Comparison of ENCODE assay signal across 1 cellular context in the genomic region with DNA sequence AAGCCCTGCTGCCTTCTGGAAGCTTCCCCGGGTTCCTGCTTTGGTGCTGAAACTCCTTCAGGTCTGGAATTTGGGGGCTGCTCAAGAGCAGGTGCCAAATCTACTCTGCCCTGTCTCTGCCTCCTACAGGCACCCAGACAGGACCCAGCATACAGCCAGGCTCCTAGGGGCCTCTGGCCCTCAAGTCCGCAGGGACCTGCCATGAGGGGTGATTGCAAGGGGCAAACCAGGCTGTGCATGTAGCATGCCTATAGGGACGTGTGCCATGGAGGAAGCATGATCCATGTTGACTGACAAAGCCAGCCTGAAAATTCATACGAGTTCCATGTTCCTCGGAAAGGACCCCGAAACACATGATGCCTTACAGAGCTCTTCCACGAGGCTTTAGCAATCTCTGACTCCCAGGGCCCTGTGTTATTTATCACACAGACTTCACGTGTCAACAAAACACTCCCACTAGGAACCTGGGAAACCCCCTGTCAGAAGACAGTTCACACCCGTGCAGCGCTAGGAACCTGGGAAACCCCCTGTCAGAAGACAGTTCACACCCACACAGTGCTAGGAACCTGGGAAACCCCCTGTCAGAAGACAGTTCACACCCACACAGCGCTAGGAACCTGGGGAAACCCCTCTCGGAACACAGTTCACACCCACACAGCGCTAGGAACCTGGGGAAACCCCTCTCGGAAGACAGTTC.
TF ChIP-seq lines count a peak whose summit lies in the region.

No MANE protein-coding gene starts in this region.

TF ChIP-seq in HepG2, 621 proteins besides CTCF, POLR2A, EP300 and RAD21 (continued from another document):
- TF ChIP-seq, protein P1, sequence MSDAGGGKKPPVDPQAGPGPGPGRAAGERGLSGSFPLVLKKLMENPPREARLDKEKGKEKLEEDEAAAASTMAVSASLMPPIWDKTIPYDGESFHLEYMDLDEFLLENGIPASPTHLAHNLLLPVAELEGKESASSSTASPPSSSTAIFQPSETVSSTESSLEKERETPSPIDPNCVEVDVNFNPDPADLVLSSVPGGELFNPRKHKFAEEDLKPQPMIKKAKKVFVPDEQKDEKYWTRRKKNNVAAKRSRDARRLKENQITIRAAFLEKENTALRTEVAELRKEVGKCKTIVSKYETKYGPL (CRISPR knock-in tag; IDR thresholded peaks at IDR 0.05) = no peak
- TF ChIP-seq JDP2 (CRISPR knock-in tag; IDR thresholded peaks at IDR 0.05; ENCODE audit: borderline replicate concordance) (no peak), AHR (CRISPR knock-in tag; IDR thresholded peaks at IDR 0.05) (no peak)
- TF ChIP-seq, protein P2, sequence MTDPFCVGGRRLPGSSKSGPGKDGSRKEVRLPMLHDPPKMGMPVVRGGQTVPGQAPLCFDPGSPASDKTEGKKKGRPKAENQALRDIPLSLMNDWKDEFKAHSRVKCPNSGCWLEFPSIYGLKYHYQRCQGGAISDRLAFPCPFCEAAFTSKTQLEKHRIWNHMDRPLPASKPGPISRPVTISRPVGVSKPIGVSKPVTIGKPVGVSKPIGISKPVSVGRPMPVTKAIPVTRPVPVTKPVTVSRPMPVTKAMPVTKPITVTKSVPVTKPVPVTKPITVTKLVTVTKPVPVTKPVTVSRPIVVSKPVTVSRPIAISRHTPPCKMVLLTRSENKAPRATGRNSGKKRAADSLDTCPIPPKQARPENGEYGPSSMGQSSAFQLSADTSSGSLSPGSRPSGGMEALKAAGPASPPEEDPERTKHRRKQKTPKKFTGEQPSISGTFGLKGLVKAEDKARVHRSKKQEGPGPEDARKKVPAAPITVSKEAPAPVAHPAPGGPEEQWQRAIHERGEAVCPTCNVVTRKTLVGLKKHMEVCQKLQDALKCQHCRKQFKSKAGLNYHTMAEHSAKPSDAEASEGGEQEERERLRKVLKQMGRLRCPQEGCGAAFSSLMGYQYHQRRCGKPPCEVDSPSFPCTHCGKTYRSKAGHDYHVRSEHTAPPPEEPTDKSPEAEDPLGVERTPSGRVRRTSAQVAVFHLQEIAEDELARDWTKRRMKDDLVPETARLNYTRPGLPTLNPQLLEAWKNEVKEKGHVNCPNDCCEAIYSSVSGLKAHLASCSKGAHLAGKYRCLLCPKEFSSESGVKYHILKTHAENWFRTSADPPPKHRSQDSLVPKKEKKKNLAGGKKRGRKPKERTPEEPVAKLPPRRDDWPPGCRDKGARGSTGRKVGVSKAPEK (CRISPR knock-in tag; IDR thresholded peaks at IDR 0.05; ENCODE audit: borderline replicate concordance) = no peak
TF ChIP-seq in HepG2: peak in this region for 1.
